8 cellular contexts compared by ENCODE assay signal in the genomic region with DNA sequence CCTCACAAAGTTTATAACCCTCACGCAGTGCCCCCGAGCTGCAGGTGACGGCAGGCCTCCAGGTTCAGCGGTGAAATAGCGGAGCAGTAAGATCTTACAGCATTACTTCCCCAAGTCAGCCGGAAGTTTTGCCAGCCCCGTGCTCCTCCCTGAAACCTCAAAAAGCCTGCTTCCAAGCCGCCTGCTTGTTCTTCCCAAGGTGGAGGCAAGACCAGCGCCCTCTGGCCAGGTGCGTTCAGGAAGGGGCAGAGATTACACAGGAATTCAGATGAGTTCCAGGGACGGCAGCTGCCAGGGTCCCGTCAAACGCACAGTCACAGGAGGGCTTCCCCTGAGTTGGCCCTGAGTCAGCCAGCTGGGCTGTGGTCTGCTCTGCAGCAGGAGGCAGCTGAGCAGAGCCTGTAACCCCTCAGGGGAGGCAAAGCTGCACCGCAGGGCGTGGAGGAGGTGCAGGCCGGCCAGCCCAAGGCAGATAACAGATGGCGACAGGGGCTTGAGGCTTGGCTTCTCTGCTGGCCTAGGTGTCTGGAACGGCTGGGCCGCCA.
DNase-seq lines count a peak whose midpoint lies in the region; ATAC-seq and TF ChIP-seq lines count a peak whose summit lies in the region.

No MANE protein-coding gene starts in this region.

- intact Hi-C loops in esophagus muscularis mucosa (cut with DNase I) = no loop called here

- H3K27ac Mint-ChIP-seq in activated naive CD8-positive, alpha-beta T cell treated with anti-CD3 and anti-CD28 coated beads, Interleukin-2, amount 50 U/mL, for 24 hours = no peak overlapping the region

- H3K27me3 Mint-ChIP-seq in activated naive CD8-positive, alpha-beta T cell treated with anti-CD3 and anti-CD28 coated beads, Interleukin-2, amount 50 U/mL, for 24 hours = peaks cover 3% of the 10 kb centered on the region

- peak overlapping the region in 9 of 10 experiments; percentile 8 to 60 (median 43); a peak in 15 of 20 replicates for H3K4me3 ChIP-seq in BLaER1 treated with 17β-estradiol and CSF1 and Interleukin-3, amounts not matched to agents 10 nM and 100 nM
- no peak overlapping the region for H3K4me3 ChIP-seq in esophagus muscularis mucosa

- H3K36me3 ChIP-seq in BLaER1 treated with 17β-estradiol and CSF1 and Interleukin-3, amounts not matched to agents 10 nM and 100 nM = no peaks in the 10 kb centered on the region
- H3K36me3 ChIP-seq in esophagus muscularis mucosa = no peaks in the 10 kb centered on the region

- H3K4me3 Mint-ChIP-seq in activated naive CD8-positive, alpha-beta T cell treated with anti-CD3 and anti-CD28 coated beads, Interleukin-2, amount 50 U/mL, for 24 hours = no peak overlapping the region

- ATAC-seq in GM19452 (IDR thresholded peaks at IDR 0.05; ENCODE audit: unreplicated experiment) = peak; percentile 78
- peak; percentile 89 for ATAC-seq in HG03354 (IDR thresholded peaks at IDR 0.05; ENCODE audit: poor library complexity, severe bottlenecking, unreplicated experiment)
- ATAC-seq in activated naive CD8-positive, alpha-beta T cell treated with anti-CD3 and anti-CD28 coated beads, Interleukin-2, amount 50 U/mL, for 24 hours = peak; percentile 80

- H3K9me3 ChIP-seq in BLaER1 treated with 17β-estradiol and CSF1 and Interleukin-3, amounts not matched to agents 10 nM and 100 nM (replicated peaks in 1 of 11) = no peaks in the 10 kb centered on the region
- no peaks in the 10 kb centered on the region for H3K9me3 ChIP-seq in esophagus muscularis mucosa

- no peak for TF ChIP-seq CTCF in esophagus muscularis mucosa (IDR thresholded peaks at IDR 0.05)

- peaks cover 41 to 54% (median 48%) of the 10 kb centered on the region in 11 experiments for H3K27me3 ChIP-seq in BLaER1 treated with 17β-estradiol and CSF1 and Interleukin-3, amounts not matched to agents 10 nM and 100 nM
- no peaks in the 10 kb centered on the region for H3K27me3 ChIP-seq in esophagus muscularis mucosa

- H3K4me1 ChIP-seq in BLaER1 treated with 17β-estradiol and CSF1 and Interleukin-3, amounts not matched to agents 10 nM and 100 nM = peaks cover 38 to 62% (median 60%) of the 10 kb centered on the region in 10 experiments
- peaks cover 0 to 2% (median 0%) of the 10 kb centered on the region in 4 donors for H3K4me1 ChIP-seq in esophagus muscularis mucosa

- WGBS in esophagus muscularis mucosa = 77% methylated on average over 13 of the region's 19 CpGs

- no peaks in the 10 kb centered on the region for H3K9me3 Mint-ChIP-seq in activated naive CD8-positive, alpha-beta T cell treated with anti-CD3 and anti-CD28 coated beads, Interleukin-2, amount 50 U/mL, for 24 hours

- TF ChIP-seq EP300 in esophagus muscularis mucosa (IDR thresholded peaks at IDR 0.05) = no peak

- no peak for TF ChIP-seq POLR2A in esophagus muscularis mucosa (IDR thresholded peaks at IDR 0.05; ENCODE audit: low read depth)

- H3K9ac ChIP-seq in BLaER1 treated with 17β-estradiol and CSF1 and Interleukin-3, amounts not matched to agents 10 nM and 100 nM = peak overlapping the region in 7 of 11 experiments; percentile 8 to 57 (median 29); a peak in 8 of 22 replicates

- peak; percentile 29 for DNase-seq in activated naive CD8-positive, alpha-beta T cell treated with anti-CD3 and anti-CD28 coated beads, Interleukin-2, amount 50 U/mL, for 24 hours
- DNase-seq in DMS114 treated with DMSO at 0.1 percent for 48 hours (lab: John Stamatoyannopoulos, UW; ENCODE audit: unreplicated experiment) = no peak
- no peak for DNase-seq in esophagus muscularis mucosa (ENCODE audit: extremely low spot score)
- no peak for DNase-seq in activated effector memory CD4-positive, alpha-beta T cell treated with anti-CD3 and anti-CD28 coated beads, Interleukin-2, amount 50 U/mL, for 16 hours
- no peak for DNase-seq in stimulated activated CD4-positive, alpha-beta T cell treated with anti-CD3 and anti-CD28 coated beads, Interleukin-12 subunit alpha, Interleukin-12 subunit beta, amount 100 ng/mL, for 4 hours

- no peaks in the 10 kb centered on the region for H3K36me3 Mint-ChIP-seq in activated naive CD8-positive, alpha-beta T cell treated with anti-CD3 and anti-CD28 coated beads, Interleukin-2, amount 50 U/mL, for 24 hours (ENCODE audit: low read depth)

- peaks cover 11% of the 10 kb centered on the region for H3K4me1 Mint-ChIP-seq in activated naive CD8-positive, alpha-beta T cell treated with anti-CD3 and anti-CD28 coated beads, Interleukin-2, amount 50 U/mL, for 24 hours

- peaks cover 0 to 40% (median 22%) of the 10 kb centered on the region in 11 experiments; a peak in 18 of 22 replicates for H4K20me1 ChIP-seq in BLaER1 treated with 17β-estradiol and CSF1 and Interleukin-3, amounts not matched to agents 10 nM and 100 nM

- peak overlapping the region in 3 of 11 experiments; percentile 25 to 43 (median 37); a peak in 4 of 22 replicates for H3K27ac ChIP-seq in BLaER1 treated with 17β-estradiol and CSF1 and Interleukin-3, amounts not matched to agents 10 nM and 100 nM
- no peak overlapping the region for H3K27ac ChIP-seq in esophagus muscularis mucosa (replicated peaks in 1 of 4)

- H3K4me2 ChIP-seq in BLaER1 treated with 17β-estradiol and CSF1 and Interleukin-3, amounts not matched to agents 10 nM and 100 nM = peak overlapping the region; percentile 75 to 96 (median 84)

Comparison
In these comparisons a context has a peak if more than half of its experiments do, and no peak if none do; other contexts are left out.
1. H3K4me3 ChIP-seq: peak in BLaER1 treated with 17β-estradiol and CSF1 and Interleukin-3, amounts not matched to agents 10 nM and 100 nM (9 of 10); none in esophagus muscularis mucosa (0 of 4).
2. Peak in every context shown above with its lines, with median percentiles within 50 percentile points of each other: ATAC-seq.